In the genomic region with DNA sequence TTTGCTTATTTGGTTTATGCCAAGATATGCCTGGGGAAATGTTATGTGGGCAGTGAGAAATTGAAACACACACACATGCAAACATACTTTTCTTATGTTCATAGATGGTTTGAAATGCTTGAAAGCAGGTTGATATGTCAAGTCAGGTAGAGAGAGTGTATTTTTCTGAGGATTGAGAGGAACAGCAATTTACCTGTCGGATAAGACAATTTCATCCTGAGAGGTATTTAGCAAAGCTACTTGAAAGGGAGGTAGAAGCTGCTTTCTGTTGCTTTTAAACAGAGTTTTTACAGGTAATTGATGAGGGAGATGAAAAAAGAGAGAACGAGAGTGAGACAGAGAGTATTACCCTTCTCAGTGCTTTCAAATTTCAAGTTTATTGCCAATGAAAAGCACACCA, we compare ENCODE assay signal across 4 cellular contexts.
"Had no signal": no experiment of that assay in that cellular context is flagged by ENCODE, and none has a peak within 500 bp of the region (broad histone marks: within the 10 kb centered on the region; RNA-seq: fewer than 3 reads in every experiment).

No MANE protein-coding gene starts in this region.

- ATAC-seq: GM23338, HepG2 had no signal

- H2AFZ ChIP-seq: GM23338 had no signal

- DNase-seq: H9, HCEC 1CT had no signal

- H3K4me3 ChIP-seq: GM23338 had no signal

- H3K4me2 ChIP-seq: GM23338 had no signal
